In the genomic region with DNA sequence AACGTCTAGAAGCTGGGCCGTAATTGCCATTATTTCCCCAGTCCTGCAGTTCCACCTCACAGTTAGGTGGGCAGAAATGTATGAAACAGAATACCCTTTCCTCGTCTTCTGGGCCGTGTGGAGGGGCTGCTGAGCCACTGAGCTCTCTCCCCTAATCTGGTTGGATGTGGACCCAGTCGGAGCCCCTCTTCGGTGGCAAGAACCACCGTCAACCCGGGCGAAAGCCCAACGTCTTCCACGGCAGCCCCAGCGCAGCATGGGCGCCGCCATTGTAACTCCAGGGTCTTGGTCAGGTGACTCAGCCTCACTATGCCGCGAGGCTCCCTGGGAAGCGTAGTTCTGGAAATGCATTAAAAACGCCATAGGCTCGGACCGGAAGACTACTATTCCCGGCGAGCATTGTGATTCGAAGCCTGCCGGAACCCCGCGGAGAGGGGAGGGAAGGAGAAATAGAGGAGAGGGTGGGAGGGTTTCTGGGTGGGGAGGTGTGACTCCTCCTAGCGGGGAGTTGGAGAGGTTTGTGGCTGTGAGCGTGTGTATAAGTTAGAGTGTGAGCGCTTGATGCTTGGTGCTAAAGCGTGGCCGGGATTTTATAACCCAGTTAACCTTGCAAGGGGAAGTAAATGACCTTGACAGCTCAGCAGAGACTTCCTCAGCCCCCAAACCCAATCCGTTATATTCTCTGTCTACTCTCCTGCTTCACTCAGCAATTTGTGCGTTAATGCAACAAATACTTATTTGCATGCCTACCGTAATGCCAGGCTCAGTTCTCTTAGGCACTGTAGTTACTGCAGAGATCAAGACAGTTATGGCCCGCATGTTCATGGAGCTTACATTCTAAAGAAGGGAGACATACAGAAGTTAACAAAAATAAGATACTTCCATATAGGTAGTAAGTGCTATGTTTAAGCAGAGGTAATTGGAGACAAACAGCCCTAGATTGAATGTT, we compare ENCODE assay signal across 1 cellular context.
TF ChIP-seq lines count a peak whose summit lies in the region.

A gene with protein sequence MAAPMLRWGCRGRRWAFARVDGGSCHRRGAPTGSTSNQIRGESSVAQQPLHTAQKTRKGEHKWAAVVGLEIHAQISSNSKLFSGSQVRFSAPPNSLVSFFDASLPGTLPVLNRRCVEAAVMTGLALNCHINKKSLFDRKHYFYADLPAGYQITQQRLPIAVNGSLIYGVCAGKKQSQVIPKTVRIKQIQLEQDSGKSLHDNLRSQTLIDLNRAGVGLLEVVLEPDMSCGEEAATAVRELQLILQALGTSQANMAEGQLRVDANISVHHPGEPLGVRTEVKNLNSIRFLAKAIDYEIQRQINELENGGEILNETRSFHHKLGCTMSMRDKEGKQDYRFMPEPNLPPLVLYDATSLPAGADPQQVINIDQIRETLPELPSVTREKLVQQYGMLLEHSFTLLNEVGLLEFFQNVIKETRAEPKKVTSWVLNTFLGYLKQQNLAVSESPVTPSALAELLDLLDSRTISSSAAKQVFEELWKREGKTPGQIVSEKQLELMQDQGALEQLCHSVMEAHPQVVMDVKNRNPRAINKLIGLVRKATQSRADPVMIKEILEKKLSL (minus strand): TSS at position 295 of the 949 bp plus-strand sequence. CDS start 25 bp downstream, at position 270.

TF ChIP-seq in HEK293, 187 proteins besides CTCF, POLR2A, EP300 and RAD21 (continued from another document):
- TF ChIP-seq, protein P1, sequence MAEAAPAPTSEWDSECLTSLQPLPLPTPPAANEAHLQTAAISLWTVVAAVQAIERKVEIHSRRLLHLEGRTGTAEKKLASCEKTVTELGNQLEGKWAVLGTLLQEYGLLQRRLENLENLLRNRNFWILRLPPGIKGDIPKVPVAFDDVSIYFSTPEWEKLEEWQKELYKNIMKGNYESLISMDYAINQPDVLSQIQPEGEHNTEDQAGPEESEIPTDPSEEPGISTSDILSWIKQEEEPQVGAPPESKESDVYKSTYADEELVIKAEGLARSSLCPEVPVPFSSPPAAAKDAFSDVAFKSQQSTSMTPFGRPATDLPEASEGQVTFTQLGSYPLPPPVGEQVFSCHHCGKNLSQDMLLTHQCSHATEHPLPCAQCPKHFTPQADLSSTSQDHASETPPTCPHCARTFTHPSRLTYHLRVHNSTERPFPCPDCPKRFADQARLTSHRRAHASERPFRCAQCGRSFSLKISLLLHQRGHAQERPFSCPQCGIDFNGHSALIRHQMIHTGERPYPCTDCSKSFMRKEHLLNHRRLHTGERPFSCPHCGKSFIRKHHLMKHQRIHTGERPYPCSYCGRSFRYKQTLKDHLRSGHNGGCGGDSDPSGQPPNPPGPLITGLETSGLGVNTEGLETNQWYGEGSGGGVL (tag by site-specific recombination; IDR thresholded peaks at IDR 0.05), result peak; percentile 75
- no peak for TF ChIP-seq ZNF274 (IDR thresholded peaks at IDR 0.05; ENCODE audit: low read length)
- no peak for TF ChIP-seq ZNF274 (tag by site-specific recombination; IDR thresholded peaks at IDR 0.05; ENCODE audit: borderline replicate concordance)
- TF ChIP-seq ZNF335 (tag by site-specific recombination; conservative IDR thresholded peaks at IDR 0.05), result peak; percentile 56
- TF ChIP-seq GLIS2 (tag by site-specific recombination; IDR thresholded peaks at IDR 0.05), result 0 out of 2 replicates have a peak, but pooled peaks have one; percentile 19
- TF ChIP-seq, protein P2, sequence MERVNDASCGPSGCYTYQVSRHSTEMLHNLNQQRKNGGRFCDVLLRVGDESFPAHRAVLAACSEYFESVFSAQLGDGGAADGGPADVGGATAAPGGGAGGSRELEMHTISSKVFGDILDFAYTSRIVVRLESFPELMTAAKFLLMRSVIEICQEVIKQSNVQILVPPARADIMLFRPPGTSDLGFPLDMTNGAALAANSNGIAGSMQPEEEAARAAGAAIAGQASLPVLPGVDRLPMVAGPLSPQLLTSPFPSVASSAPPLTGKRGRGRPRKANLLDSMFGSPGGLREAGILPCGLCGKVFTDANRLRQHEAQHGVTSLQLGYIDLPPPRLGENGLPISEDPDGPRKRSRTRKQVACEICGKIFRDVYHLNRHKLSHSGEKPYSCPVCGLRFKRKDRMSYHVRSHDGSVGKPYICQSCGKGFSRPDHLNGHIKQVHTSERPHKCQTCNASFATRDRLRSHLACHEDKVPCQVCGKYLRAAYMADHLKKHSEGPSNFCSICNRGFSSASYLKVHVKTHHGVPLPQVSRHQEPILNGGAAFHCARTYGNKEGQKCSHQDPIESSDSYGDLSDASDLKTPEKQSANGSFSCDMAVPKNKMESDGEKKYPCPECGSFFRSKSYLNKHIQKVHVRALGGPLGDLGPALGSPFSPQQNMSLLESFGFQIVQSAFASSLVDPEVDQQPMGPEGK (tag by site-specific recombination; IDR thresholded peaks at IDR 0.05), result peak; percentile 43
- TF ChIP-seq ZNF501 (tag by site-specific recombination; IDR thresholded peaks at IDR 0.05), result 0 out of 2 replicates have a peak, but pooled peaks have one; percentile 46
- no peak for TF ChIP-seq EGR2 (tag by site-specific recombination; IDR thresholded peaks at IDR 0.05; ENCODE audit: low read depth)
- TF ChIP-seq ZNF473 (tag by site-specific recombination; IDR thresholded peaks at IDR 0.05), result no peak
- TF ChIP-seq, protein P3, sequence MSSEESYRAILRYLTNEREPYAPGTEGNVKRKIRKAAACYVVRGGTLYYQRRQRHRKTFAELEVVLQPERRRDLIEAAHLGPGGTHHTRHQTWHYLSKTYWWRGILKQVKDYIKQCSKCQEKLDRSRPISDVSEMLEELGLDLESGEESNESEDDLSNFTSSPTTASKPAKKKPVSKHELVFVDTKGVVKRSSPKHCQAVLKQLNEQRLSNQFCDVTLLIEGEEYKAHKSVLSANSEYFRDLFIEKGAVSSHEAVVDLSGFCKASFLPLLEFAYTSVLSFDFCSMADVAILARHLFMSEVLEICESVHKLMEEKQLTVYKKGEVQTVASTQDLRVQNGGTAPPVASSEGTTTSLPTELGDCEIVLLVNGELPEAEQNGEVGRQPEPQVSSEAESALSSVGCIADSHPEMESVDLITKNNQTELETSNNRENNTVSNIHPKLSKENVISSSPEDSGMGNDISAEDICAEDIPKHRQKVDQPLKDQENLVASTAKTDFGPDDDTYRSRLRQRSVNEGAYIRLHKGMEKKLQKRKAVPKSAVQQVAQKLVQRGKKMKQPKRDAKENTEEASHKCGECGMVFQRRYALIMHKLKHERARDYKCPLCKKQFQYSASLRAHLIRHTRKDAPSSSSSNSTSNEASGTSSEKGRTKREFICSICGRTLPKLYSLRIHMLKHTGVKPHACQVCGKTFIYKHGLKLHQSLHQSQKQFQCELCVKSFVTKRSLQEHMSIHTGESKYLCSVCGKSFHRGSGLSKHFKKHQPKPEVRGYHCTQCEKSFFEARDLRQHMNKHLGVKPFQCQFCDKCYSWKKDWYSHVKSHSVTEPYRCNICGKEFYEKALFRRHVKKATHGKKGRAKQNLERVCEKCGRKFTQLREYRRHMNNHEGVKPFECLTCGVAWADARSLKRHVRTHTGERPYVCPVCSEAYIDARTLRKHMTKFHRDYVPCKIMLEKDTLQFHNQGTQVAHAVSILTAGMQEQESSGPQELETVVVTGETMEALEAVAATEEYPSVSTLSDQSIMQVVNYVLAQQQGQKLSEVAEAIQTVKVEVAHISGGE (tag by site-specific recombination; conservative IDR thresholded peaks at IDR 0.05; ENCODE audit: low read depth), result peak; percentile 51
- peak; percentile 71 for TF ChIP-seq ZIC2 (tag by site-specific recombination; IDR thresholded peaks at IDR 0.05)
- TF ChIP-seq ZNF664 (tag by site-specific recombination; IDR thresholded peaks at IDR 0.05), result no peak
- no peak for TF ChIP-seq ZNF311 (tag by site-specific recombination; IDR thresholded peaks at IDR 0.05; ENCODE audit: borderline replicate concordance)
- TF ChIP-seq GLIS1 (tag by site-specific recombination; IDR thresholded peaks at IDR 0.05), result peak; percentile 62
- no peak for TF ChIP-seq ZNF785 (tag by site-specific recombination; IDR thresholded peaks at IDR 0.05)
- no peak for TF ChIP-seq ZNF2 (tag by site-specific recombination; IDR thresholded peaks at IDR 0.05)
- no peak for TF ChIP-seq ZNF792 (tag by site-specific recombination; IDR thresholded peaks at IDR 0.05)
- TF ChIP-seq SP7 (tag by site-specific recombination; IDR thresholded peaks at IDR 0.05), result peak; percentile 57
- TF ChIP-seq ZNF510 (tag by site-specific recombination; IDR thresholded peaks at IDR 0.05; ENCODE audit: insufficient replicate concordance), result no peak
- TF ChIP-seq ZNF366 (tag by site-specific recombination; conservative IDR thresholded peaks at IDR 0.05), result peak; percentile 92
- TF ChIP-seq, protein P4, sequence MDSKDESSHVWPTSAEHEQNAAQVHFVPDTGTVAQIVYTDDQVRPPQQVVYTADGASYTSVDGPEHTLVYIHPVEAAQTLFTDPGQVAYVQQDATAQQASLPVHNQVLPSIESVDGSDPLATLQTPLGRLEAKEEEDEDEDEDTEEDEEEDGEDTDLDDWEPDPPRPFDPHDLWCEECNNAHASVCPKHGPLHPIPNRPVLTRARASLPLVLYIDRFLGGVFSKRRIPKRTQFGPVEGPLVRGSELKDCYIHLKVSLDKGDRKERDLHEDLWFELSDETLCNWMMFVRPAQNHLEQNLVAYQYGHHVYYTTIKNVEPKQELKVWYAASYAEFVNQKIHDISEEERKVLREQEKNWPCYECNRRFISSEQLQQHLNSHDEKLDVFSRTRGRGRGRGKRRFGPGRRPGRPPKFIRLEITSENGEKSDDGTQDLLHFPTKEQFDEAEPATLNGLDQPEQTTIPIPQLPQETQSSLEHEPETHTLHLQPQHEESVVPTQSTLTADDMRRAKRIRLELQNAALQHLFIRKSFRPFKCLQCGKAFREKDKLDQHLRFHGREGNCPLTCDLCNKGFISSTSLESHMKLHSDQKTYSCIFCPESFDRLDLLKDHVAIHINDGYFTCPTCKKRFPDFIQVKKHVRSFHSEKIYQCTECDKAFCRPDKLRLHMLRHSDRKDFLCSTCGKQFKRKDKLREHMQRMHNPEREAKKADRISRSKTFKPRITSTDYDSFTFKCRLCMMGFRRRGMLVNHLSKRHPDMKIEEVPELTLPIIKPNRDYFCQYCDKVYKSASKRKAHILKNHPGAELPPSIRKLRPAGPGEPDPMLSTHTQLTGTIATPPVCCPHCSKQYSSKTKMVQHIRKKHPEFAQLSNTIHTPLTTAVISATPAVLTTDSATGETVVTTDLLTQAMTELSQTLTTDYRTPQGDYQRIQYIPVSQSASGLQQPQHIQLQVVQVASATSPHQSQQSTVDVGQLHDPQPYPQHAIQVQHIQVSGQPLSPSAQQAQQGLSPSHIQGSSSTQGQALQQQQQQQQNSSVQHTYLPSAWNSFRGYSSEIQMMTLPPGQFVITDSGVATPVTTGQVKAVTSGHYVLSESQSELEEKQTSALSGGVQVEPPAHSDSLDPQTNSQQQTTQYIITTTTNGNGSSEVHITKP (tag by site-specific recombination; IDR thresholded peaks at IDR 0.05), result 0 out of 2 replicates have a peak, but pooled peaks have one; percentile 19
- TF ChIP-seq ZNF266 (tag by site-specific recombination; IDR thresholded peaks at IDR 0.05; ENCODE audit: low read depth), result no peak
- peak; percentile 33; the same call in 1 of the 2 replicates for TF ChIP-seq KLF8 (tag by site-specific recombination; IDR thresholded peaks at IDR 0.05)
- no peak for TF ChIP-seq ZNF138 (tag by site-specific recombination; IDR thresholded peaks at IDR 0.05; ENCODE audit: borderline replicate concordance)
- TF ChIP-seq ZBTB1 (tag by site-specific recombination; IDR thresholded peaks at IDR 0.05), result no peak
- TF ChIP-seq, protein P5, sequence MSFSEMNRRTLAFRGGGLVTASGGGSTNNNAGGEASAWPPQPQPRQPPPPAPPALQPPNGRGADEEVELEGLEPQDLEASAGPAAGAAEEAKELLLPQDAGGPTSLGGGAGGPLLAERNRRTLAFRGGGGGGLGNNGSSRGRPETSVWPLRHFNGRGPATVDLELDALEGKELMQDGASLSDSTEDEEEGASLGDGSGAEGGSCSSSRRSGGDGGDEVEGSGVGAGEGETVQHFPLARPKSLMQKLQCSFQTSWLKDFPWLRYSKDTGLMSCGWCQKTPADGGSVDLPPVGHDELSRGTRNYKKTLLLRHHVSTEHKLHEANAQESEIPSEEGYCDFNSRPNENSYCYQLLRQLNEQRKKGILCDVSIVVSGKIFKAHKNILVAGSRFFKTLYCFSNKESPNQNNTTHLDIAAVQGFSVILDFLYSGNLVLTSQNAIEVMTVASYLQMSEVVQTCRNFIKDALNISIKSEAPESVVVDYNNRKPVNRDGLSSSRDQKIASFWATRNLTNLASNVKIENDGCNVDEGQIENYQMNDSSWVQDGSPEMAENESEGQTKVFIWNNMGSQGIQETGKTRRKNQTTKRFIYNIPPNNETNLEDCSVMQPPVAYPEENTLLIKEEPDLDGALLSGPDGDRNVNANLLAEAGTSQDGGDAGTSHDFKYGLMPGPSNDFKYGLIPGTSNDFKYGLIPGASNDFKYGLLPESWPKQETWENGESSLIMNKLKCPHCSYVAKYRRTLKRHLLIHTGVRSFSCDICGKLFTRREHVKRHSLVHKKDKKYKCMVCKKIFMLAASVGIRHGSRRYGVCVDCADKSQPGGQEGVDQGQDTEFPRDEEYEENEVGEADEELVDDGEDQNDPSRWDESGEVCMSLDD (tag by site-specific recombination; IDR thresholded peaks at IDR 0.05), result no peak
TF ChIP-seq in HEK293: peak in this region for 32.
